ENCODE assay signal across 15 cellular contexts in genomic region chr22:32839776-32840571, GRCh38. TPM values are rescaled to one million over a fixed set of nuclear protein-coding genes. Genes with fewer than 3 reads are reported as not detected.
A peak's percentile ranks its signal among the peaks of the same experiment; 100 is the strongest.
DNase-seq lines count a peak whose midpoint lies in the region; ATAC-seq and TF ChIP-seq lines count a peak whose summit lies in the region.
"Had no signal": no experiment of that assay in that cellular context is flagged by ENCODE, and none has a peak within 500 bp of the region (broad histone marks: within the 10 kb centered on the region; RNA-seq: fewer than 3 reads in every experiment).

No MANE protein-coding gene starts in this region.

- peak; percentile 13 for DNase-seq in A172 (ENCODE audit: low spot score)
- peak; percentile 16 for DNase-seq in astrocyte of the cerebellum (ENCODE audit: low read depth)
- no peak for DNase-seq in left ventricle myocardium superior
- DNase-seq in retina = peak; percentile 21
- no peak for DNase-seq in activated CD8-positive, alpha-beta memory T cell treated with anti-CD3 and anti-CD28 coated beads for 24 hours
- DNase-seq in CD4-positive, alpha-beta T cell = no peak
- DNase-seq in stimulated activated CD4-positive, alpha-beta T cell treated with anti-CD3 and anti-CD28 coated beads, Interleukin-4, amount 100 ng/mL, for 1 hour = no peak
- DNase-seq: activated T-cell treated with anti-CD3 and anti-CD28 coated beads, Interleukin-2, amount 50 U/mL, for 24 hours; DMS 273 treated with DMSO at 0.1 percent for 48 hours; NCI-H1105 treated with DMSO at 0.1 percent for 48 hours; NCI-H69; posterior cingulate gyrus; SHP77 treated with DMSO at 0.1 percent for 48 hours; substantia nigra had no signal

- H3K4me1 Mint-ChIP-seq in CD4-positive, alpha-beta T cell (ENCODE audit: low read depth) = no peaks in the 10 kb centered on the region

- H3K9me3 ChIP-seq in CD4-positive, alpha-beta T cell (ENCODE audit: control insufficient read depth, low read length) = no peaks in the 10 kb centered on the region

- no peaks in the 10 kb centered on the region for H3K9me3 Mint-ChIP-seq in CD4-positive, alpha-beta T cell
- H3K9me3 Mint-ChIP-seq: activated T-cell treated with anti-CD3 and anti-CD28 coated beads, Interleukin-2, amount 50 U/mL, for 24 hours had no signal

- CTCF ChIA-PET in CD4-positive, alpha-beta T cell (lab: Charles Lee) = no interaction called here

- H3K27me3 ChIP-seq in CD4-positive, alpha-beta T cell (ENCODE audit: control insufficient read depth, insufficient read depth, low read length) = no peaks in the 10 kb centered on the region

- no peak overlapping the region for H3K27ac Mint-ChIP-seq in CD4-positive, alpha-beta T cell
- H3K27ac Mint-ChIP-seq: activated T-cell treated with anti-CD3 and anti-CD28 coated beads, Interleukin-2, amount 50 U/mL, for 24 hours had no signal

- ATAC-seq in left ventricle myocardium superior (peak; percentile 66), HG02938 (IDR thresholded peaks at IDR 0.05; ENCODE audit: unreplicated experiment) (no peak)
- ATAC-seq in CD4-positive, alpha-beta T cell (ENCODE audit: poor library complexity) = no peak

- H3K4me3 ChIP-seq in astrocyte of the cerebellum (ENCODE audit: low read depth, low read length) = no peak overlapping the region

- H3K27me3 Mint-ChIP-seq in CD4-positive, alpha-beta T cell = peaks cover 4% of the 10 kb centered on the region

- POLR2A ChIA-PET in CD4-positive, alpha-beta T cell (lab: Charles Lee) = no interaction called here

- intact Hi-C loops in left ventricle myocardium superior (cut with micrococcal nuclease) = no loop called here
- intact Hi-C loops in CD4-positive, alpha-beta T cell (cut with DNase I, micrococcal nuclease) = loop anchor here in 1 of 2 experiments (5.0 kb wide), 1 partner anchor 147 kb away; no protein-coding TSS in a partner anchor

- in situ Hi-C loops in astrocyte of the cerebellum (cut with HindIII; ENCODE audit: low sequenced_read_pairs) = no loop called here

- H3K4me3 Mint-ChIP-seq in CD4-positive, alpha-beta T cell = no peak overlapping the region
- H3K4me3 Mint-ChIP-seq: activated T-cell treated with anti-CD3 and anti-CD28 coated beads, Interleukin-2, amount 50 U/mL, for 24 hours had no signal

- no peak overlapping the region for H3K27ac ChIP-seq in CD4-positive, alpha-beta T cell (ENCODE audit: low read depth, low read length)

- TF ChIP-seq CTCF in astrocyte of the cerebellum (IDR thresholded peaks at IDR 0.05; ENCODE audit: low read depth, low read length, missing control alignments) = no peak
- TF ChIP-seq CTCF in CD4-positive, alpha-beta T cell (IDR thresholded peaks at IDR 0.05) = no peak

- H3K36me3 Mint-ChIP-seq in CD4-positive, alpha-beta T cell (ENCODE audit: low read depth) = no peaks in the 10 kb centered on the region

RNA-seq across cellular contexts. Expression of gene TIMP3, which starts 38.5 kb away (rescaled TPM):
- 9.0 and 17.6 TPM in 2 replicates for total RNA-seq in A172 (2014; rRNA removed; shearing (Covaris generic))
- total RNA-seq in left ventricle myocardium superior = 256 TPM
- under 1 TPM in 1 of 2 experiments, not detected in 1; 0.06 TPM for total RNA-seq in CD4-positive, alpha-beta T cell

Comparison
In these comparisons a context has a peak if more than half of its experiments do, and no peak if none do; other contexts are left out.
1. DNase-seq: peak in A172 (single experiment), astrocyte of the cerebellum (single experiment) and retina (single experiment); none in left ventricle myocardium superior (single experiment), activated CD8-positive, alpha-beta memory T cell treated with anti-CD3 and anti-CD28 coated beads for 24 hours (single experiment), CD4-positive, alpha-beta T cell (0 of 10) and stimulated activated CD4-positive, alpha-beta T cell treated with anti-CD3 and anti-CD28 coated beads, Interleukin-4, amount 100 ng/mL, for 1 hour (single experiment).